23 cellular contexts compared by ENCODE assay signal in the genomic region with DNA sequence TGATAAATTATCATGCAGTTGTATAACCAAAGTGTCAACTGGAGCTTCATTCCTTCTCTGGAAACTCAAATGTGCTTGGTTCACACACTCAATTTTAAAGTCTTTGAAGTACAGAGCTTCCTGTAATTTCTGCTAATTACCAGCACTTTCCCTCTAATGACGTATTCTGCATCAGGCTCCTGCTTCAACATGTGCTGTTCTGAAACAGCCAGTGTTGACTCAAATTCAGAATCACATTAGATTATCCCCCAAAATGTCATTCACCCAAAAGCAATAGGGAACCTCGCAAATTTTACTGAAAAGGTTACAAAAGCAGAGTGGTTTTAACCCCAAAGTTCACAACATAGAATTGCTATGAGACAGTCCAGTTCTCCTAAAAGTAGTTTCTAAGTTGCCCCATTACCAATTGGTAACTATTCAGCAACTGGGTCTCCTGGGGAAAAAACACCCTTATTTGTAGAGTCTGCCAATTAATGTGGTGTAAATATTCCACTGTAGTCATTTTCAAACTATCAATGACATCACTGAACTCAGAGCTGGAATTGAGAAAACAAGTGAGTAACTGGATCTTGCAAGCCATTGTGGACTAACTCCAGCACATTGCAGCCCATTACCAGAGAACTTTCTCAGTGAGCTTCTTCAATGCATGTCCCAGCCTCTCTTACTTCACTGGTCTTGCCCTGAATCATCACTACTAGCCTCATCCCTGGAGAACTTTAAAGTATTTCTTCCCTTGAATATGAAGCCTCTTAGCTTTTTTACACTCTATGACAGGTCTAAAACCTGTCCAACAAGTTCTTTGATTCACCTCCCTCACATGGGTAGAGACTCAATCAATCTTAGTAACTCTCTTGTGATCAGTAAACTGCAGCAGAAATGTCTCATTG.
A peak's percentile ranks its signal among the peaks of the same experiment; 100 is the strongest.
DNase-seq lines count a peak whose midpoint lies in the region; ATAC-seq, FAIRE-seq and TF ChIP-seq lines count a peak whose summit lies in the region.
"Had no signal": no experiment of that assay in that cellular context is flagged by ENCODE, and none has a peak within 500 bp of the region (broad histone marks: within the 10 kb centered on the region; RNA-seq: fewer than 3 reads in every experiment).

No MANE protein-coding gene starts in this region.

- no peaks in the 10 kb centered on the region for H3K36me3 ChIP-seq in RWPE2 (ENCODE audit: low read depth)
- H3K36me3 ChIP-seq: gastrocnemius medialis, tibial artery, WERI-Rb-1 had no signal

- peak; percentile 16 for DNase-seq in DMS53 (lab: John Stamatoyannopoulos, UW)
- peak; percentile 58 for DNase-seq in HPDE6-E6E7 (ENCODE audit: extremely low spot score)
- no peak for DNase-seq in RWPE2 (ENCODE audit: low spot score)
- DNase-seq in iris pigment epithelial cell (ENCODE audit: low read depth): peak; percentile 12
- no peak for DNase-seq in GM19240 (ENCODE audit: insufficient read length, low spot score)
- no peak for DNase-seq in amniotic stem cell (lab: John Stamatoyannopoulos, UW)
- DNase-seq in GM12891 (ENCODE audit: insufficient read length, low spot score): no peak
- DNase-seq: activated CD4-positive, alpha-beta T cell treated with anti-CD3 and anti-CD28 coated beads, Interleukin-2, amount 50 U/mL, for 1 hour; activated effector memory CD4-positive, alpha-beta T cell treated with anti-CD3 and anti-CD28 coated beads, Interleukin-2, amount 50 U/mL, for 16 hours; effector CD4-positive, alpha-beta T cell; gastrocnemius medialis; natural killer cell; NCI-H526 treated with DMSO at 0.1 percent for 48 hours; retina; SK-N-SH; small intestine; stimulated activated CD4-positive, alpha-beta T cell treated with anti-CD3 and anti-CD28 coated beads, Interleukin-4, amount 100 ng/mL, for 1 hour; stimulated activated naive B cell treated with anti-CD40 and anti-IgM and Interleukin-4, amounts not matched to agents 10 μg/mL and 1 μg/mL and 100 μg/mL, for 72 hours; tibial artery; WERI-Rb-1 had no signal

- H3K27me3 ChIP-seq in RWPE2 (ENCODE audit: insufficient read depth, poor library complexity, severe bottlenecking): no peaks in the 10 kb centered on the region
- H3K27me3 ChIP-seq: gastrocnemius medialis, tibial artery had no signal

- no peak overlapping the region for H3K27ac ChIP-seq in RWPE2 (ENCODE audit: poor library complexity, severe bottlenecking)
- H3K27ac ChIP-seq: C4-2B, gastrocnemius medialis, tibial artery, WERI-Rb-1 had no signal

- no peak for TF ChIP-seq POLR2A in GM12891 (IDR thresholded peaks at IDR 0.05; ENCODE audit: low read depth, low read length)

- no peaks in the 10 kb centered on the region for H3K9me3 ChIP-seq in RWPE2 (ENCODE audit: severe bottlenecking)
- H3K9me3 ChIP-seq: gastrocnemius medialis, SK-N-SH, tibial artery had no signal

- peak; percentile 71 for ATAC-seq in RWPE2 (ENCODE audit: low read depth)
- ATAC-seq: gastrocnemius medialis; natural killer cell; stimulated activated naive B cell treated with anti-CD40 and anti-IgM and Interleukin-4, amounts not matched to agents 10 μg/mL and 1 μg/mL and 100 μg/mL, for 72 hours had no signal

- no peak for FAIRE-seq in GM12891 (lab: Jason Lieb, UNC)
- FAIRE-seq: GM19239, islet of Langerhans, small intestine had no signal

- no peak for TF ChIP-seq CTCF in RWPE2 (IDR thresholded peaks at IDR 0.05; ENCODE audit: poor library complexity, severe bottlenecking)

- H3K4me1 ChIP-seq in RWPE2 (ENCODE audit: insufficient read depth, poor library complexity, severe bottlenecking): no peaks in the 10 kb centered on the region
- H3K4me1 ChIP-seq: gastrocnemius medialis, tibial artery had no signal

- no peak overlapping the region for H3K4me3 ChIP-seq in RWPE2 (ENCODE audit: severe bottlenecking)
- H3K4me3 ChIP-seq: gastrocnemius medialis, tibial artery had no signal

TF ChIP-seq in GM12891, 5 proteins besides CTCF, POLR2A, EP300 and RAD21:
- TF ChIP-seq PAX5 (IDR thresholded peaks at IDR 0.05; ENCODE audit: insufficient read depth, low read length, severe bottlenecking) (no peak), POU2F2 (IDR thresholded peaks at IDR 0.05; ENCODE audit: low read depth, low read length) (no peak), POLR2AphosphoS5 (IDR thresholded peaks at IDR 0.05; ENCODE audit: low read depth, low read length) (no peak), SPI1 (IDR thresholded peaks at IDR 0.05; ENCODE audit: low read depth, low read length) (no peak), TAF1 (IDR thresholded peaks at IDR 0.05; ENCODE audit: low read depth, low read length) (no peak)

Comparison
In these comparisons a context has a peak if more than half of its experiments do, and no peak if none do; other contexts are left out.
1. DNase-seq: peak in DMS53 (single experiment), HPDE6-E6E7 (single experiment) and iris pigment epithelial cell (single experiment); none in RWPE2 (single experiment), GM19240 (single experiment), amniotic stem cell (single experiment) and GM12891 (single experiment).